In genomic region chr5:28542968-28543367, GRCh38 we compare ENCODE assay signal across 13 cellular contexts.
DNase-seq lines count a peak whose midpoint lies in the region; ATAC-seq, FAIRE-seq and TF ChIP-seq lines count a peak whose summit lies in the region.
"Had no signal": no experiment of that assay in that cellular context is flagged by ENCODE, and none has a peak within 500 bp of the region (broad histone marks: within the 10 kb centered on the region; RNA-seq: fewer than 3 reads in every experiment).

No MANE protein-coding gene starts in this region.

- no peak for ATAC-seq in GM18907 (IDR thresholded peaks at IDR 0.05; ENCODE audit: unreplicated experiment)

- H3K4me1 ChIP-seq in suprapubic skin: no peaks in the 10 kb centered on the region

- H3K9me3 ChIP-seq in suprapubic skin: no peaks in the 10 kb centered on the region

- TF ChIP-seq CTCF in epithelial cell of esophagus (IDR thresholded peaks at IDR 0.05; ENCODE audit: insufficient read depth, low read depth, low read length, missing control alignments) (no peak), suprapubic skin (IDR thresholded peaks at IDR 0.05) (no peak)

- DNase-seq in DMS153 (lab: John Stamatoyannopoulos, UW) (peak; percentile 12), DMS153 treated with DMSO at 0.1 percent for 48 hours (lab: John Stamatoyannopoulos, UW; ENCODE audit: unreplicated experiment) (no peak), RCC 7860 (ENCODE audit: low spot score) (peak; percentile 87), epithelial cell of esophagus (ENCODE audit: low read depth) (peak; percentile 87), skeletal muscle cell (ENCODE audit: low read depth) (peak; percentile 82), suprapubic skin (ENCODE audit: low spot score in 2 of 2) (no peak), CD1c-positive myeloid dendritic cell (ENCODE audit: extremely low spot score) (no peak)
- DNase-seq: 8988T; activated CD4-positive, alpha-beta T cell treated with anti-CD3 and anti-CD28 coated beads for 4 hours; activated naive CD4-positive, alpha-beta T cell; NCI-H526 treated with DMSO at 0.1 percent for 48 hours had no signal

- WGBS in suprapubic skin: 53% methylated on average over 3 of the region's 3 CpGs

- H3K27ac ChIP-seq in suprapubic skin: no peak overlapping the region
- H3K27ac ChIP-seq: hepatocyte had no signal

- H3K36me3 ChIP-seq in suprapubic skin: no peaks in the 10 kb centered on the region

- FAIRE-seq in RCC 7860 (lab: Jason Lieb, UNC): peak; percentile 90

- H3K27me3 ChIP-seq in suprapubic skin: no peaks in the 10 kb centered on the region
- H3K27me3 ChIP-seq: hepatocyte had no signal

- no peak for TF ChIP-seq POLR2A in suprapubic skin (IDR thresholded peaks at IDR 0.05)

- no peak for TF ChIP-seq EP300 in suprapubic skin (IDR thresholded peaks at IDR 0.05)

- no peak overlapping the region for H3K4me3 ChIP-seq in epithelial cell of esophagus (ENCODE audit: low read length)
- no peak overlapping the region for H3K4me3 ChIP-seq in skeletal muscle cell (ENCODE audit: low read depth, low read length)
- no peak overlapping the region for H3K4me3 ChIP-seq in suprapubic skin
- H3K4me3 ChIP-seq: hepatocyte had no signal

Comparison
In these comparisons a context has a peak if more than half of its experiments do, and no peak if none do; other contexts are left out.
1. DNase-seq: peak in DMS153 (single experiment), RCC 7860 (single experiment), epithelial cell of esophagus (single experiment) and skeletal muscle cell (single experiment); none in DMS153 treated with DMSO at 0.1 percent for 48 hours (single experiment), suprapubic skin (0 of 2) and CD1c-positive myeloid dendritic cell (single experiment).